16 cellular contexts compared by ENCODE assay signal in genomic region chr1:227093309-227093708, GRCh38.
DNase-seq lines count a peak whose midpoint lies in the region; ATAC-seq, FAIRE-seq and TF ChIP-seq lines count a peak whose summit lies in the region.
"Had no signal": no experiment of that assay in that cellular context is flagged by ENCODE, and none has a peak within 500 bp of the region (broad histone marks: within the 10 kb centered on the region; RNA-seq: fewer than 3 reads in every experiment).

No MANE protein-coding gene starts in this region.

- no peaks in the 10 kb centered on the region for H3K9me3 ChIP-seq in body of pancreas
- H3K9me3 ChIP-seq in pancreas, result no peaks in the 10 kb centered on the region
- no peaks in the 10 kb centered on the region for H3K9me3 ChIP-seq in colonic mucosa
- H3K9me3 ChIP-seq: BLaER1 treated with 17β-estradiol and CSF1 and Interleukin-3, amounts not matched to agents 10 nM and 100 nM had no signal

- H3K27me3 ChIP-seq in GM23338 (ENCODE audit: insufficient read depth) (no peaks in the 10 kb centered on the region), body of pancreas (no peaks in the 10 kb centered on the region), pancreas (no peaks in the 10 kb centered on the region), colonic mucosa (no peaks in the 10 kb centered on the region)
- H3K27me3 ChIP-seq: BLaER1 treated with 17β-estradiol and CSF1 and Interleukin-3, amounts not matched to agents 10 nM and 100 nM had no signal

- H3K9ac ChIP-seq in colonic mucosa (ENCODE audit: low read depth in 2 of 2, low read length in 2 of 2), result no peak overlapping the region
- H3K9ac ChIP-seq: BLaER1 treated with 17β-estradiol and CSF1 and Interleukin-3, amounts not matched to agents 10 nM and 100 nM; GM23248 had no signal

- H3K4me3 Mint-ChIP-seq in GM23338, result no peak overlapping the region
- H3K4me3 Mint-ChIP-seq: B cell; CD8-positive, alpha-beta T cell had no signal

- no peak for TF ChIP-seq POLR2A in body of pancreas (IDR thresholded peaks at IDR 0.05)

- no peak overlapping the region for H3K27ac Mint-ChIP-seq in GM23338
- H3K27ac Mint-ChIP-seq: B cell; CD8-positive, alpha-beta T cell had no signal

- peaks cover 11% of the 10 kb centered on the region; the same call in 1 of the 3 replicates for H3K36me3 Mint-ChIP-seq in GM23338 (ENCODE audit: low read depth)
- H3K36me3 Mint-ChIP-seq: CD8-positive, alpha-beta T cell had no signal

- H4K20me1 ChIP-seq in GM23338 (replicated peaks; ENCODE audit: insufficient read depth), result no peaks in the 10 kb centered on the region
- H4K20me1 ChIP-seq: BLaER1 treated with 17β-estradiol and CSF1 and Interleukin-3, amounts not matched to agents 10 nM and 100 nM had no signal

- no peak for DNase-seq in GM23338 (ENCODE audit: low spot score)
- peak; percentile 25 for DNase-seq in NCI-H69 (lab: John Stamatoyannopoulos, UW)
- DNase-seq in body of pancreas, result no peak
- DNase-seq in pancreas, result no peak
- no peak for DNase-seq in effector CD4-positive, alpha-beta T cell
- DNase-seq in activated CD4-positive, alpha-beta T cell treated with anti-CD3 and anti-CD28 coated beads for 1 hour, result no peak
- DNase-seq in colonic mucosa, result no peak
- DNase-seq: CD8-positive, alpha-beta T cell; GM23248; H7 had no signal

- ATAC-seq in GM23338 (no peak), body of pancreas (no peak), pancreas (no peak), HG03520 (IDR thresholded peaks at IDR 0.05; ENCODE audit: unreplicated experiment) (no peak)
- ATAC-seq: CD8-positive, alpha-beta T cell had no signal

- 0 out of 2 replicates have a peak, but pooled peaks cover 4% of the 10 kb centered on the region for H3K9me2 ChIP-seq in GM23338 (ENCODE audit: insufficient read depth)

- TF ChIP-seq CTCF in GM23338 (conservative IDR thresholded peaks at IDR 0.05; ENCODE audit: low read depth in 2 of 2) (no peak), body of pancreas (IDR thresholded peaks at IDR 0.05) (no peak), pancreas (IDR thresholded peaks at IDR 0.05) (no peak), colonic mucosa (IDR thresholded peaks at IDR 0.05) (no peak)

- FAIRE-seq in pancreas (lab: Jason Lieb, UNC), result no peak
- FAIRE-seq: G401.6, GM12891 had no signal

- H3K27me3 Mint-ChIP-seq in GM23338 (ENCODE audit: insufficient read depth, low read depth, poor library complexity), result peaks cover 2% of the 10 kb centered on the region
- H3K27me3 Mint-ChIP-seq: B cell had no signal

- 85 to 89% methylated on average over 1 of the region's 1 CpG for WGBS in body of pancreas, 2 donors
- WGBS in pancreas, 2 donors, result 93 to 100% methylated on average over 1 of the region's 1 CpG

- H3K4me2 ChIP-seq in GM23338, result 0 out of 2 replicates have a peak overlapping the region, but pooled peaks have one; percentile 5
- H3K4me2 ChIP-seq: BLaER1 treated with 17β-estradiol and CSF1 and Interleukin-3, amounts not matched to agents 10 nM and 100 nM had no signal

- H3K4me3 ChIP-seq in GM23338, result no peak overlapping the region
- no peak overlapping the region for H3K4me3 ChIP-seq in body of pancreas
- H3K4me3 ChIP-seq in pancreas, result no peak overlapping the region
- H3K4me3 ChIP-seq in colonic mucosa, result no peak overlapping the region
- H3K4me3 ChIP-seq: BLaER1 treated with 17β-estradiol and CSF1 and Interleukin-3, amounts not matched to agents 10 nM and 100 nM; GM23248 had no signal

- no peak overlapping the region for H2AFZ ChIP-seq in GM23338
- H2AFZ ChIP-seq: GM23248 had no signal

- intact Hi-C loops in body of pancreas (cut with DNase I), result no loop called here
- intact Hi-C loops in pancreas (cut with DNase I), result no loop called here
- intact Hi-C loops in colonic mucosa (cut with DNase I), result no loop called here

- H3K4me1 ChIP-seq in GM23338 (ENCODE audit: insufficient read depth) (peaks cover 3% of the 10 kb centered on the region; the same call in 1 of the 2 replicates), body of pancreas (peaks cover 25% of the 10 kb centered on the region), pancreas (peaks cover 17 to 31% (median 22%) of the 10 kb centered on the region in 3 donors), colonic mucosa (no peaks in the 10 kb centered on the region)
- H3K4me1 ChIP-seq: BLaER1 treated with 17β-estradiol and CSF1 and Interleukin-3, amounts not matched to agents 10 nM and 100 nM had no signal

- H3K36me3 ChIP-seq in GM23338 (ENCODE audit: insufficient read depth), result no peaks in the 10 kb centered on the region
- H3K36me3 ChIP-seq in body of pancreas (replicated peaks in 1 of 2; ENCODE audit: insufficient read depth in 1 of 2, low read depth in 2 of 2), result no peaks in the 10 kb centered on the region
- H3K36me3 ChIP-seq in pancreas, result no peaks in the 10 kb centered on the region
- no peaks in the 10 kb centered on the region for H3K36me3 ChIP-seq in colonic mucosa

- H3K79me2 ChIP-seq in GM23338 (replicated peaks; ENCODE audit: insufficient read depth), result no peaks in the 10 kb centered on the region

- H3K27ac ChIP-seq in GM23338 (ENCODE audit: low read depth) (no peak overlapping the region), body of pancreas (peak overlapping the region in 3 of 4 donors; percentile 54 to 60 (median 57)), pancreas (peak overlapping the region in 3 of 4 donors; percentile 43 to 82 (median 68)), colonic mucosa (no peak overlapping the region)
- H3K27ac ChIP-seq: BLaER1 treated with 17β-estradiol and CSF1 and Interleukin-3, amounts not matched to agents 10 nM and 100 nM; GM23248; HL-60 had no signal

- peaks cover 19% of the 10 kb centered on the region for H3K4me1 Mint-ChIP-seq in GM23338
- H3K4me1 Mint-ChIP-seq: B cell had no signal

- no peaks in the 10 kb centered on the region for H3K9me3 Mint-ChIP-seq in GM23338
- H3K9me3 Mint-ChIP-seq: CD8-positive, alpha-beta T cell had no signal

- H3F3A ChIP-seq in GM23338 (replicated peaks; ENCODE audit: low read depth), result no peaks in the 10 kb centered on the region

TF ChIP-seq in GM23338, 12 proteins besides CTCF, POLR2A, EP300 and RAD21 (continues in another document):
- TF ChIP-seq REST (IDR thresholded peaks at IDR 0.05; ENCODE audit: unreplicated experiment) (no peak), JUNB (IDR thresholded peaks at IDR 0.05; ENCODE audit: unreplicated experiment) (no peak), ZNF114 (CRISPR knock-in tag; IDR thresholded peaks at IDR 0.05) (no peak), NANOG (IDR thresholded peaks at IDR 0.05; ENCODE audit: borderline replicate concordance) (no peak), ETS1 (IDR thresholded peaks at IDR 0.05) (no peak), EZH2phosphoT487 (IDR thresholded peaks at IDR 0.05; ENCODE audit: unreplicated experiment) (no peak), STAT1 (IDR thresholded peaks at IDR 0.05; ENCODE audit: unreplicated experiment) (no peak), ZNF331 (CRISPR knock-in tag; IDR thresholded peaks at IDR 0.05; ENCODE audit: low read depth) (no peak), EZH2 (IDR thresholded peaks at IDR 0.05; ENCODE audit: low read depth, unreplicated experiment) (no peak), POLR2AphosphoS5 (IDR thresholded peaks at IDR 0.05; ENCODE audit: low read depth) (no peak), CREB1 (CRISPR knock-in tag; IDR thresholded peaks at IDR 0.05; ENCODE audit: low read depth) (no peak)

Comparison
In these comparisons a context has a peak if more than half of its experiments do, and no peak if none do; other contexts are left out.
1. H3K27ac ChIP-seq: peak in body of pancreas (3 of 4) and pancreas (3 of 4); none in GM23338 (single experiment) and colonic mucosa (single experiment).